26 cellular contexts compared by ENCODE assay signal in genomic region chr2:52882974-52883373, GRCh38.
"Had no signal": no experiment of that assay in that cellular context is flagged by ENCODE, and none has a peak within 500 bp of the region (broad histone marks: within the 10 kb centered on the region; RNA-seq: fewer than 3 reads in every experiment).

No MANE protein-coding gene starts in this region.

- H3K9ac ChIP-seq: parathyroid adenoma had no signal

- H3K27me3 Mint-ChIP-seq: naive thymus-derived CD8-positive, alpha-beta T cell; stimulated activated naive CD8-positive, alpha-beta T cell treated with anti-CD3 and anti-CD28 coated beads, Interleukin-15, Interleukin-2, amounts not matched to agents 100 ng/mL and 50 ng/mL, for 24 hours had no signal

- H3K27me3 ChIP-seq: heart right ventricle, hepatocyte, neutrophil, right atrium auricular region, suprapubic skin, tibial artery, upper lobe of right lung, uterus had no signal

- H3K4me2 ChIP-seq: hepatocyte had no signal

- H3K4me1 ChIP-seq: heart right ventricle, right atrium auricular region, suprapubic skin, tibial artery, upper lobe of right lung, uterus had no signal

- H3K36me3 Mint-ChIP-seq: naive thymus-derived CD8-positive, alpha-beta T cell had no signal

- ATAC-seq: heart right ventricle; naive thymus-derived CD8-positive, alpha-beta T cell; sciatic nerve had no signal

- H3K36me3 ChIP-seq: heart right ventricle, left ventricle myocardium inferior, neutrophil, right atrium auricular region, suprapubic skin, thoracic aorta, tibial artery, upper lobe of right lung, uterus had no signal

- H3K9me3 Mint-ChIP-seq: nephron; neural crest cell; stimulated activated naive CD8-positive, alpha-beta T cell treated with anti-CD3 and anti-CD28 coated beads, Interleukin-15, Interleukin-2, amounts not matched to agents 100 ng/mL and 50 ng/mL, for 24 hours had no signal

- H3K4me3 Mint-ChIP-seq: naive thymus-derived CD8-positive, alpha-beta T cell; nephron; neural crest cell; stimulated activated naive CD8-positive, alpha-beta T cell treated with anti-CD3 and anti-CD28 coated beads, Interleukin-15, Interleukin-2, amounts not matched to agents 100 ng/mL and 50 ng/mL, for 24 hours had no signal

- H2AFZ ChIP-seq: hepatocyte, parathyroid adenoma had no signal

- H3K4me1 Mint-ChIP-seq: naive thymus-derived CD8-positive, alpha-beta T cell; nephron; neural crest cell had no signal

- H3K4me3 ChIP-seq: heart right ventricle, hepatocyte, left ventricle myocardium inferior, lung, right atrium auricular region, skin epidermis, suprapubic skin, thoracic aorta, tibial artery, upper lobe of right lung, uterus had no signal

- H3K27ac Mint-ChIP-seq: naive thymus-derived CD8-positive, alpha-beta T cell; nephron; stimulated activated naive CD8-positive, alpha-beta T cell treated with anti-CD3 and anti-CD28 coated beads, Interleukin-15, Interleukin-2, amounts not matched to agents 100 ng/mL and 50 ng/mL, for 24 hours had no signal

- H3K79me2 ChIP-seq: hepatocyte, parathyroid adenoma had no signal

- H3K9me3 ChIP-seq: heart right ventricle, left ventricle myocardium inferior, neutrophil, right atrium auricular region, suprapubic skin, thoracic aorta, tibial artery, upper lobe of right lung, uterus had no signal

- H3K27ac ChIP-seq: heart right ventricle, left ventricle myocardium inferior, neutrophil, parathyroid adenoma, right atrium auricular region, skin epidermis, suprapubic skin, thoracic aorta, tibial artery, upper lobe of right lung, uterus had no signal

- DNase-seq: heart right ventricle; islet precursor cell; left ventricle myocardium inferior; naive thymus-derived CD8-positive, alpha-beta T cell; occipital lobe; stimulated activated CD4-positive, alpha-beta T cell treated with anti-CD3 and anti-CD28 coated beads, Interleukin-12 subunit alpha, Interleukin-12 subunit beta, amount 100 ng/mL, for 4 hours; stimulated activated CD4-positive, alpha-beta T cell treated with anti-CD3 and anti-CD28 coated beads, Interleukin-15, amount 100 ng/mL, for 24 hours; stimulated activated CD4-positive, alpha-beta T cell treated with anti-CD3 and anti-CD28 coated beads, Interleukin-2, amount 100 ng/mL, for 24 hours; stimulated activated CD4-positive, alpha-beta T cell treated with anti-CD3 and anti-CD28 coated beads, Interleukin-4, amount 100 ng/mL, for 1 hour; stimulated activated naive CD4-positive, alpha-beta T cell; tibial artery; trophoblast cell; upper lobe of right lung; uterus had no signal
